16 cellular contexts compared by ENCODE assay signal in genomic region chr5:44331471-44332079, GRCh38. TPM values are rescaled to one million over a fixed set of nuclear protein-coding genes. Genes with fewer than 3 reads are reported as not detected.
A peak's percentile ranks its signal among the peaks of the same experiment; 100 is the strongest.
DNase-seq lines count a peak whose midpoint lies in the region; ATAC-seq, FAIRE-seq and TF ChIP-seq lines count a peak whose summit lies in the region.
"Had no signal": no experiment of that assay in that cellular context is flagged by ENCODE, and none has a peak within 500 bp of the region (broad histone marks: within the 10 kb centered on the region; RNA-seq: fewer than 3 reads in every experiment).

No MANE protein-coding gene starts in this region.

- H3K27me3 ChIP-seq in adipocyte (replicated peaks; ENCODE audit: control insufficient read depth, insufficient read depth, low read length): no peaks in the 10 kb centered on the region
- no peaks in the 10 kb centered on the region for H3K27me3 ChIP-seq in gastroesophageal sphincter
- no peaks in the 10 kb centered on the region for H3K27me3 ChIP-seq in subcutaneous abdominal adipose tissue (ENCODE audit: control insufficient read depth in 5 of 5, insufficient read depth in 4 of 5, low read length in 5 of 5)
- H3K27me3 ChIP-seq: BLaER1 treated with 17β-estradiol and CSF1 and Interleukin-3, amounts not matched to agents 10 nM and 100 nM had no signal

- no peak for TF ChIP-seq EP300 in gastroesophageal sphincter (IDR thresholded peaks at IDR 0.05)

- H3K36me3 ChIP-seq in adipocyte (ENCODE audit: control insufficient read depth, insufficient read depth, low read length, severe bottlenecking): no peaks in the 10 kb centered on the region
- no peaks in the 10 kb centered on the region for H3K36me3 ChIP-seq in gastroesophageal sphincter
- no peaks in the 10 kb centered on the region for H3K36me3 ChIP-seq in subcutaneous abdominal adipose tissue (ENCODE audit: control insufficient read depth in 5 of 5, insufficient read depth in 5 of 5, low read length in 5 of 5)
- H3K36me3 ChIP-seq: BLaER1 treated with 17β-estradiol and CSF1 and Interleukin-3, amounts not matched to agents 10 nM and 100 nM; HAP-1 had no signal

- DNase-seq in D721Med (ENCODE audit: insufficient read length, low spot score) (no peak), adipocyte (ENCODE audit: low read depth) (no peak), anterior cingulate cortex (lab: John Stamatoyannopoulos, UW) (no peak), cerebellar nuclear complex (lab: John Stamatoyannopoulos, UW) (no peak)
- DNase-seq: DMS 273 treated with DMSO at 0.1 percent for 48 hours, DMS79 had no signal

- peak; percentile 68 for FAIRE-seq in D721Med (lab: Jason Lieb, UNC)
- FAIRE-seq: GM12878 had no signal

- H3K27ac ChIP-seq in gastroesophageal sphincter (no peak overlapping the region), subcutaneous abdominal adipose tissue (ENCODE audit: low read depth, low read length) (peak overlapping the region; percentile 42)
- H3K27ac ChIP-seq: BLaER1 treated with 17β-estradiol and CSF1 and Interleukin-3, amounts not matched to agents 10 nM and 100 nM; HL-60 had no signal

- 66 to 77% methylated on average over 1 to 3 of the region's 3 CpGs for WGBS in gastroesophageal sphincter (ENCODE audit: low coverage in 1 of 2), 2 donors

- no peak for TF ChIP-seq POLR2A in gastroesophageal sphincter (IDR thresholded peaks at IDR 0.05)

- peak overlapping the region; percentile 25 for H3K9ac ChIP-seq in adipocyte (ENCODE audit: low read length)
- no peak overlapping the region for H3K9ac ChIP-seq in subcutaneous abdominal adipose tissue (ENCODE audit: low read length in 5 of 5)
- H3K9ac ChIP-seq: BLaER1 treated with 17β-estradiol and CSF1 and Interleukin-3, amounts not matched to agents 10 nM and 100 nM had no signal

- H3K9me3 ChIP-seq in adipocyte (ENCODE audit: control insufficient read depth, low read length) (no peaks in the 10 kb centered on the region), gastroesophageal sphincter (no peaks in the 10 kb centered on the region), subcutaneous abdominal adipose tissue (ENCODE audit: control insufficient read depth in 5 of 5, low read length in 5 of 5) (no peaks in the 10 kb centered on the region)
- H3K9me3 ChIP-seq: BLaER1 treated with 17β-estradiol and CSF1 and Interleukin-3, amounts not matched to agents 10 nM and 100 nM; HAP-1 had no signal

- H3K4me1 ChIP-seq in adipocyte (ENCODE audit: control insufficient read depth, insufficient read depth, low read length) (peaks cover 30% of the 10 kb centered on the region), gastroesophageal sphincter (peaks cover 0 to 4% (median 0%) of the 10 kb centered on the region in 3 donors), subcutaneous abdominal adipose tissue (ENCODE audit: control insufficient read depth in 5 of 5, insufficient read depth in 5 of 5, low read length in 5 of 5) (peaks cover 0 to 34% (median 18%) of the 10 kb centered on the region in 5 donors)
- H3K4me1 ChIP-seq: HAP-1 had no signal

- H3K4me3 ChIP-seq in adipocyte (ENCODE audit: low read length) (peak overlapping the region; percentile 0), gastroesophageal sphincter (no peak overlapping the region), subcutaneous abdominal adipose tissue (ENCODE audit: low read depth in 1 of 5, low read length in 5 of 5) (no peak overlapping the region)
- H3K4me3 ChIP-seq: BLaER1 treated with 17β-estradiol and CSF1 and Interleukin-3, amounts not matched to agents 10 nM and 100 nM; GM12878; GM23338; HAP-1 had no signal

- peak; percentile 68 for ATAC-seq in gastroesophageal sphincter
- no peak for ATAC-seq in HG03039 (IDR thresholded peaks at IDR 0.05; ENCODE audit: unreplicated experiment)

- TF ChIP-seq CTCF in D721Med (IDR thresholded peaks at IDR 0.05; ENCODE audit: insufficient read depth, missing control alignments) (no peak), gastroesophageal sphincter (IDR thresholded peaks at IDR 0.05) (no peak)

RNA-seq across cellular contexts. Expression of gene FGF10, which starts 57.6 kb away (rescaled TPM):
- total RNA-seq in gastroesophageal sphincter: 10 to 100 TPM in 1 of 4 donors, 1 to 10 TPM in 3; 2.0 to 33.7 (median 5.5) TPM
- total RNA-seq: CD4-positive, CD25-positive, alpha-beta regulatory T cell; G401; GM12878 had no signal
